16 cellular contexts compared by ENCODE assay signal in genomic region chrX:11146411-11146810, GRCh38. TPM values are rescaled to one million over a fixed set of nuclear protein-coding genes. Genes with fewer than 3 reads are reported as not detected.
A peak's percentile ranks its signal among the peaks of the same experiment; 100 is the strongest.
DNase-seq lines count a peak whose midpoint lies in the region; ATAC-seq and TF ChIP-seq lines count a peak whose summit lies in the region.
"Had no signal": no experiment of that assay in that cellular context is flagged by ENCODE, and none has a peak within 500 bp of the region (broad histone marks: within the 10 kb centered on the region; RNA-seq: fewer than 3 reads in every experiment).

No MANE protein-coding gene starts in this region.

- H3K4me1 ChIP-seq in mucosa of descending colon (ENCODE audit: low read depth) (no peaks in the 10 kb centered on the region), spleen (peaks cover 0 to 9% (median 2%) of the 10 kb centered on the region in 6 donors)
- H3K4me1 ChIP-seq: BE2C, Caco-2 had no signal

- TF ChIP-seq CTCF in C4-2B (conservative IDR thresholded peaks at IDR 0.05) = no peak
- no peak for TF ChIP-seq CTCF in VCaP (conservative IDR thresholded peaks at IDR 0.05)
- no peak for TF ChIP-seq CTCF in mucosa of descending colon (IDR thresholded peaks at IDR 0.05)
- no peak for TF ChIP-seq CTCF in GM10248 (IDR thresholded peaks at IDR 0.05; ENCODE audit: control extremely low read depth, extremely low read depth, low read depth, missing control alignments)
- no peak for TF ChIP-seq CTCF in spleen (IDR thresholded peaks at IDR 0.05 in 8 of 11, conservative IDR thresholded peaks at IDR 0.05 in 3 of 11)

- TF ChIP-seq POLR2A in spleen (IDR thresholded peaks at IDR 0.05) = no peak

- no peaks in the 10 kb centered on the region for H3K9me3 ChIP-seq in mucosa of descending colon
- H3K9me3 ChIP-seq in spleen = no peaks in the 10 kb centered on the region
- H3K9me3 ChIP-seq: BE2C, Caco-2 had no signal

- WGBS in spleen, 5 donors = 67 to 90% (median 75%) methylated on average over 1 of the region's 1 CpG

- H3K4me3 ChIP-seq in mucosa of descending colon = no peak overlapping the region
- H3K4me3 ChIP-seq in spleen = no peak overlapping the region

- H3K27ac ChIP-seq in C4-2B (peak overlapping the region; percentile 56), VCaP (peak overlapping the region; percentile 62), spleen (no peak overlapping the region)

- intact Hi-C loops in mucosa of descending colon (cut with DNase I, micrococcal nuclease) (loop anchor here in 1 of 2 donors (10.0 kb wide), 1 partner anchor 388 kb away; no protein-coding TSS in a partner anchor), spleen (cut with DNase I; ENCODE audit: low total_unique reads) (loop anchor here (10.0 kb wide), 1 partner anchor 618 kb away; no protein-coding TSS in a partner anchor)

- peaks cover 0 to 8% (median 0%) of the 10 kb centered on the region in 7 donors for H3K27me3 ChIP-seq in spleen (replicated peaks in 1 of 7)
- H3K27me3 ChIP-seq: BE2C had no signal

- POLR2A ChIA-PET in GM10248 (lab: Yijun Ruan, JAX) = no interaction called here

- ATAC-seq in mucosa of descending colon = peak; percentile 71
- ATAC-seq: HCT116, HepG2 had no signal

- H3K36me3 ChIP-seq in mucosa of descending colon (ENCODE audit: low read depth) = no peaks in the 10 kb centered on the region
- H3K36me3 ChIP-seq in spleen = no peaks in the 10 kb centered on the region
- H3K36me3 ChIP-seq: BE2C had no signal

- CTCF ChIA-PET in GM10248 (lab: Yijun Ruan, JAX) = interaction anchor here (0.6 kb wide), 1 partner anchor 10 kb away, joined by 3 read pairs; no protein-coding TSS in a partner anchor

- DNase-seq in mucosa of descending colon (no peak), SKM-1 (lab: John Stamatoyannopoulos, UW; ENCODE audit: unreplicated experiment) (no peak), GM10248 (ENCODE audit: extremely low spot score) (no peak), spleen (no peak)
- DNase-seq: ACHN; BE2C; C1 segment of cervical spinal cord; Caco-2; CD4-positive, alpha-beta T cell; GOT3; H7; HFFc6 had no signal

RNA-seq across cellular contexts. Expression of gene HCCS, which starts 35.3 kb away (rescaled TPM):
- total RNA-seq in mucosa of descending colon (10 to 100 TPM; 36.4 to 42.5 (median 39.7) TPM), spleen (10 to 100 TPM; 12.1 to 23.5 (median 19.5) TPM)
- polyA plus RNA-seq in spleen = 10 to 100 TPM in 2 of 3 donors, 1 to 10 TPM in 1; 8.9 to 21.7 (median 14.0) TPM

Comparison
In these comparisons a context has a peak if more than half of its experiments do, and no peak if none do; other contexts are left out.
1. H3K27ac ChIP-seq: peak in C4-2B (single experiment) and VCaP (single experiment); none in spleen (0 of 8).